8 cellular contexts compared by ENCODE assay signal in genomic region chr19:35901854-35902661, GRCh38. TPM values are rescaled to one million over a fixed set of nuclear protein-coding genes. Genes with fewer than 3 reads are reported as not detected.
A peak's percentile ranks its signal among the peaks of the same experiment; 100 is the strongest.
DNase-seq lines count a peak whose midpoint lies in the region; ATAC-seq, FAIRE-seq and TF ChIP-seq lines count a peak whose summit lies in the region.
"Had no signal": no experiment of that assay in that cellular context is flagged by ENCODE, and none has a peak within 500 bp of the region (broad histone marks: within the 10 kb centered on the region; RNA-seq: fewer than 3 reads in every experiment).

HCST (plus strand) TSS chr19:35902529; CDS start chr19:35902594, 65 bp downstream.

- DNase-seq in NOMO-1 treated with DMSO at 0.1 percent for 48 hours (lab: John Stamatoyannopoulos, UW; ENCODE audit: unreplicated experiment) (peak; percentile 11), keratinocyte (ENCODE audit: low read depth, low spot score) (no peak), thoracic aorta (ENCODE audit: low spot score) (no peak)
- no peak for DNase-seq in activated CD4-positive, CD25-positive, alpha-beta regulatory T cell treated with anti-CD3 and anti-CD28 coated beads, Interleukin-2, amount 50 U/mL, for 72 hours

- dilution Hi-C loops in keratinocyte (cut with MboI; ENCODE audit: extremely low pct_ligation_motif_present, low sequenced_read_pairs), result no loop called here

- ATAC-seq in thoracic aorta (ENCODE audit: insufficient number of reproducible peaks, low FRiP score, low read depth) (no peak), GM18520 (IDR thresholded peaks at IDR 0.05; ENCODE audit: unreplicated experiment) (no peak)
- ATAC-seq: foreskin keratinocyte had no signal

- TF ChIP-seq CTCF in GM12873 (IDR thresholded peaks at IDR 0.05; ENCODE audit: insufficient read depth, low read depth, low read length, missing control alignments), result peak; percentile 21
- no peak for TF ChIP-seq CTCF in keratinocyte (optimal IDR thresholded peaks at IDR 0.05 in 1 of 3, IDR thresholded peaks at IDR 0.05 in 1 of 3, conservative IDR thresholded peaks at IDR 0.05 in 1 of 3; ENCODE audit: extremely low read depth in 1 of 3, insufficient read depth in 2 of 3, low read length in 3 of 3)
- no peak for TF ChIP-seq CTCF in thoracic aorta (IDR thresholded peaks at IDR 0.05)

- no peaks in the 10 kb centered on the region for H3K9me3 ChIP-seq in keratinocyte (ENCODE audit: control insufficient read depth, low read depth, low read length)
- no peaks in the 10 kb centered on the region for H3K9me3 ChIP-seq in thoracic aorta

- H3K27ac Mint-ChIP-seq in activated naive CD8-positive, alpha-beta T cell, result peak within 1 kb of the TSS; percentile 96

- H4K20me1 ChIP-seq in keratinocyte (ENCODE audit: control insufficient read depth, extremely low read depth, insufficient read depth, low read length), result no peaks in the 10 kb centered on the region

- H3K36me3 ChIP-seq in keratinocyte (ENCODE audit: control insufficient read depth in 2 of 2, extremely low read depth in 1 of 2, insufficient read depth in 2 of 2, low read length in 2 of 2), result peaks cover 0 to 5% of the 10 kb centered on the region in 2 experiments
- no peaks in the 10 kb centered on the region for H3K36me3 ChIP-seq in thoracic aorta

- no peaks in the 10 kb centered on the region for H3K9me1 ChIP-seq in keratinocyte (ENCODE audit: control insufficient read depth, extremely low read depth, insufficient read depth, low read length)

- H3K4me3 ChIP-seq in keratinocyte (ENCODE audit: control insufficient read depth in 2 of 3, extremely low read depth in 1 of 3, insufficient read depth in 2 of 3, low read depth in 1 of 3, low read length in 3 of 3) (peak within 1 kb of the TSS in 2 of 3 experiments; percentile 16 to 47), thoracic aorta (peak within 1 kb of the TSS; percentile 84)

- no peaks in the 10 kb centered on the region for H3K36me3 Mint-ChIP-seq in activated naive CD8-positive, alpha-beta T cell

- H3K4me1 ChIP-seq in keratinocyte (ENCODE audit: control insufficient read depth, extremely low read depth, insufficient read depth, low read length) (peaks cover 30% of the 10 kb centered on the region), thoracic aorta (ENCODE audit: control insufficient read depth in 1 of 2, low read depth in 2 of 2) (peaks cover 3 to 25% of the 10 kb centered on the region in 2 donors)
- H3K4me1 ChIP-seq: foreskin keratinocyte had no signal

- peaks cover 16% of the 10 kb centered on the region for H3K79me2 ChIP-seq in keratinocyte (ENCODE audit: control insufficient read depth, insufficient read depth, low read length)

- no peaks in the 10 kb centered on the region for H3K27me3 ChIP-seq in keratinocyte (ENCODE audit: control insufficient read depth, extremely low read depth, insufficient read depth, low read length)
- H3K27me3 ChIP-seq in thoracic aorta (replicated peaks; ENCODE audit: insufficient read depth), result no peaks in the 10 kb centered on the region
- H3K27me3 ChIP-seq: foreskin keratinocyte had no signal

- peak within 1 kb of the TSS; percentile 87 for H3K4me3 Mint-ChIP-seq in activated naive CD8-positive, alpha-beta T cell

- no peaks in the 10 kb centered on the region for H3K9me3 Mint-ChIP-seq in activated naive CD8-positive, alpha-beta T cell (ENCODE audit: low read depth)

- H2AFZ ChIP-seq in keratinocyte (ENCODE audit: control insufficient read depth, low read length), result peak within 1 kb of the TSS; percentile 71

- no peaks in the 10 kb centered on the region for H3K27me3 Mint-ChIP-seq in activated naive CD8-positive, alpha-beta T cell

- H3K9ac ChIP-seq in keratinocyte (ENCODE audit: control insufficient read depth, extremely low read depth, insufficient read depth, low read length), result peak within 1 kb of the TSS; percentile 50

- H3K4me2 ChIP-seq in keratinocyte (ENCODE audit: control insufficient read depth, extremely low read depth, insufficient read depth, low read depth, low read length), result peak within 1 kb of the TSS; percentile 74

- H3K27ac ChIP-seq in keratinocyte (ENCODE audit: control insufficient read depth, insufficient read depth, low read length) (peak within 1 kb of the TSS; percentile 30), thoracic aorta (peak within 1 kb of the TSS in 1 of 2 donors; percentile 53)
- H3K27ac ChIP-seq: foreskin keratinocyte had no signal

- H3K4me1 Mint-ChIP-seq in activated naive CD8-positive, alpha-beta T cell (ENCODE audit: low read depth), result peaks cover 47% of the 10 kb centered on the region

- peak; percentile 75 for FAIRE-seq in keratinocyte (lab: Jason Lieb, UNC)

RNA-seq across cellular contexts. Expression of gene HCST, which starts in this region (rescaled TPM):
- 0.19 to 0.30 TPM (median 0.25 TPM) in 3 replicates for polyA plus RNA-seq in keratinocyte
- polyA plus RNA-seq in keratinocyte (2011; ENCODE audit: low read depth), result not detected
- polyA plus RNA-seq in keratinocyte (2011; cell fraction: cytosol; rRNA removed), result 0.36 TPM in 1 of 2 replicates, not detected in the other
- 0.25 and 0.43 TPM in 2 replicates for polyA plus RNA-seq in keratinocyte (2011; cell fraction: nucleus; rRNA removed)
- polyA plus RNA-seq in keratinocyte (2012; ENCODE audit: low replicate concordance), result not detected in 2 replicates
- not detected in 3 replicates for polyA minus RNA-seq in keratinocyte
- 3.6 TPM for polyA minus RNA-seq in keratinocyte (2011; cell fraction: cytosol; rRNA and poly(A)+ RNA removed)
- polyA minus RNA-seq in keratinocyte (2011; cell fraction: nucleus; rRNA and poly(A)+ RNA removed), result not detected in 2 replicates
- 10 to 100 TPM in 1 of 2 donors, 1 to 10 TPM in 1; 4.5 to 13.2 TPM for total RNA-seq in thoracic aorta
